In the genomic region with DNA sequence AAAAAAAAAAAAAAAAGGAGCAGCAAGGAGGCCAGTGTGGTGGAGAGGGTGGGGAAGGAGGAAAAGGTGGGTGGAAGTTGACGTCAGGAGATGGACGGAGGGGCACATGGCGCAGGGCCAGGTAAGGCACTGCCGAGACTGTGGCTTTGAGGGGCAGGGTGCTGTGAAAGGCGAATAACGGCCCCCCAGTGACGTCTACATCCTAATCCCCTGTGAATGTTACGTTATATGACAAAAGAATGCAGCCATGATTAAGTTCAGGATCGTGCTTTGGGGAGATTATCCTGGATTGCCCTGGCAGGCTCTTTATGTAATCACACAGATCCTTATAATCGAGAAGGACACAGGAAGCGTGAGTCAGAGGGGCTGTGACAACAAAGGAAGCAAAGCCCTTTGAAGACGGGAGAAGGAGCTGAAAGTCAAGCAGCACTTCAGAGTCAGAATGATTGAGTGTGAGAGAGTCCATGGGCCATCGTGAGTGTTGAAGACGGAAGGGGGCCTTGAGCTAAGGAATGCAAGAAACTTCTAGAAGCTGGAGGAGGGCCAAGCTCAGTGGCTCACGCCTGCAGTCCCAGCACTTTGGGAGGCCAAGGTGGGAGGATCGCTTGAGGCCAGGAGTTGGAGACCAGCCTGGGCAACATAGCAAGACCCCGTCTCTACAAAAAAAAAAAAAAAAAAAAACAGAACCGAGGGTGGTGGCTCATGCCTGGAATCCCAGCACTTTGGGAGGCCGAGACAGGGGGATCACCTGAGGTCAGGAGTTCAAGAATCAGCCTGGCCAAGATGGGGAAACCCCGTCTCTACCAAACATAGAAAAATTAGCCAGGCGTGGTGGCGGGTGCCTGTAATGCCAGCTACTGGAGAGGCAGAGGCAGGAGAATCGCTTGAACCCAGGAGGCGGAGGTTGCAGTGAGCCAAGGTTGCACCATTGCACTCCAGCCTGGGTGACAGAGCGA, we compare ENCODE assay signal across 9 cellular contexts. TPM values are rescaled to one million over a fixed set of nuclear protein-coding genes. Genes with fewer than 3 reads are reported as not detected.
DNase-seq lines count a peak whose midpoint lies in the region; ATAC-seq and FAIRE-seq lines count a peak whose summit lies in the region.
"Had no signal": no experiment of that assay in that cellular context is flagged by ENCODE, and none has a peak within 500 bp of the region (broad histone marks: within the 10 kb centered on the region; RNA-seq: fewer than 3 reads in every experiment).

No MANE protein-coding gene starts in this region.

- H3K4me1 Mint-ChIP-seq in naive thymus-derived CD4-positive, alpha-beta T cell = peaks cover 9 to 27% (median 13%) of the 10 kb centered on the region in 7 donors

- POLR2A ChIA-PET in naive thymus-derived CD4-positive, alpha-beta T cell (lab: Charles Lee) = no interaction called here

- no peak for FAIRE-seq in GM19239 (lab: Jason Lieb, UNC)

- H3K4me3 Mint-ChIP-seq in naive thymus-derived CD4-positive, alpha-beta T cell = peak overlapping the region in 1 of 10 donors; percentile 27

- H3K36me3 ChIP-seq in naive thymus-derived CD4-positive, alpha-beta T cell (ENCODE audit: control insufficient read depth in 2 of 3, insufficient read depth in 3 of 3, low read length in 3 of 3) = no peaks in the 10 kb centered on the region
- H3K36me3 ChIP-seq: uterus had no signal

- peaks cover 0 to 3% of the 10 kb centered on the region in 2 donors for H3K4me1 ChIP-seq in naive thymus-derived CD4-positive, alpha-beta T cell (ENCODE audit: control insufficient read depth in 2 of 2, insufficient read depth in 2 of 2, low read length in 2 of 2)
- H3K4me1 ChIP-seq: uterus had no signal

- H3K27me3 Mint-ChIP-seq in naive thymus-derived CD4-positive, alpha-beta T cell = peaks cover 5 to 21% (median 9%) of the 10 kb centered on the region in 5 donors

- H3K27me3 ChIP-seq in naive thymus-derived CD4-positive, alpha-beta T cell (ENCODE audit: control insufficient read depth in 2 of 2, insufficient read depth in 2 of 2, low read length in 2 of 2) = no peaks in the 10 kb centered on the region
- H3K27me3 ChIP-seq: uterus had no signal

- H3K27ac ChIP-seq in naive thymus-derived CD4-positive, alpha-beta T cell (ENCODE audit: low read depth, low read length) = no peak overlapping the region

- DNase-seq in CD1c-positive myeloid dendritic cell (ENCODE audit: extremely low spot score) = peak; percentile 70
- DNase-seq in NCI-H226 = peak; percentile 40
- peak; percentile 96 for DNase-seq in dermis blood vessel endothelial cell
- no peak for DNase-seq in naive thymus-derived CD4-positive, alpha-beta T cell
- no peak for DNase-seq in GM19239 (ENCODE audit: insufficient read length, low spot score)
- DNase-seq in activated T-cell treated with anti-CD3 and anti-CD28 coated beads, Interleukin-2, amount 50 U/mL, for 1 hour = no peak
- DNase-seq in HuH-7.5 (ENCODE audit: low spot score) = no peak

- intact Hi-C loops in naive thymus-derived CD4-positive, alpha-beta T cell (cut with micrococcal nuclease) = loop anchor here in 1 of 2 donors (5.0 kb wide), 1 partner anchor 267 kb away; no protein-coding TSS in a partner anchor

- H3K36me3 Mint-ChIP-seq in naive thymus-derived CD4-positive, alpha-beta T cell = no peaks in the 10 kb centered on the region

- H3K9me3 ChIP-seq in naive thymus-derived CD4-positive, alpha-beta T cell (ENCODE audit: control insufficient read depth in 2 of 3, low read length in 3 of 3) = no peaks in the 10 kb centered on the region
- H3K9me3 ChIP-seq: uterus had no signal

- peak overlapping the region in 1 of 9 donors; percentile 8 for H3K27ac Mint-ChIP-seq in naive thymus-derived CD4-positive, alpha-beta T cell

- H3K9me3 Mint-ChIP-seq in naive thymus-derived CD4-positive, alpha-beta T cell = no peaks in the 10 kb centered on the region

- H3K4me3 ChIP-seq in naive thymus-derived CD4-positive, alpha-beta T cell (ENCODE audit: low read length) = no peak overlapping the region
- H3K4me3 ChIP-seq: uterus had no signal

- CTCF ChIA-PET in naive thymus-derived CD4-positive, alpha-beta T cell (lab: Charles Lee) = no interaction called here

- peak; percentile 8 for ATAC-seq in naive thymus-derived CD4-positive, alpha-beta T cell
- ATAC-seq in HG02571 (IDR thresholded peaks at IDR 0.05; ENCODE audit: unreplicated experiment) = no peak

RNA-seq across cellular contexts. Expression of gene CEACAM16, which starts 13.8 kb away (rescaled TPM):
- total RNA-seq in dermis blood vessel endothelial cell = 0.17 TPM in 1 of 2 replicates, not detected in the other
- total RNA-seq in naive thymus-derived CD4-positive, alpha-beta T cell = not detected
- not detected for polyA plus RNA-seq in naive thymus-derived CD4-positive, alpha-beta T cell
- total RNA-seq: uterus had no signal

RNA-seq across cellular contexts. Expression of gene CEACAM19, which starts 13.9 kb away (rescaled TPM):
- total RNA-seq in dermis blood vessel endothelial cell = 0.47 and 0.85 TPM in 2 replicates
- 1 to 10 TPM in 4 of 5 experiments, under 1 TPM in 1; 0.63 to 3.4 (median 2.1) TPM for total RNA-seq in naive thymus-derived CD4-positive, alpha-beta T cell
- not detected for polyA plus RNA-seq in naive thymus-derived CD4-positive, alpha-beta T cell

RNA-seq across cellular contexts. Expression of gene PVR, which starts 41.5 kb away (rescaled TPM):
- total RNA-seq in dermis blood vessel endothelial cell = 95.7 and 104 TPM in 2 replicates
- 1 to 10 TPM; 3.3 to 8.4 (median 4.3) TPM for total RNA-seq in naive thymus-derived CD4-positive, alpha-beta T cell
- 1 to 10 TPM in 1 of 2 donors, under 1 TPM in 1; 0.87 to 1.2 TPM for polyA plus RNA-seq in naive thymus-derived CD4-positive, alpha-beta T cell

Comparison
In these comparisons a context has a peak if more than half of its experiments do, and no peak if none do; other contexts are left out.
1. DNase-seq: peak in CD1c-positive myeloid dendritic cell (single experiment), NCI-H226 (single experiment) and dermis blood vessel endothelial cell (single experiment); none in naive thymus-derived CD4-positive, alpha-beta T cell (0 of 9), GM19239 (single experiment), activated T-cell treated with anti-CD3 and anti-CD28 coated beads, Interleukin-2, amount 50 U/mL, for 1 hour (single experiment) and HuH-7.5 (single experiment).
2. RNA of gene PVR, which starts 41.5 kb away (total RNA-seq): 95.7 to 104 TPM in dermis blood vessel endothelial cell; 3.3 to 8.4 TPM in naive thymus-derived CD4-positive, alpha-beta T cell; every median in the first group is over 10 times any median in the second.